8 cellular contexts compared by ENCODE assay signal in the genomic region with DNA sequence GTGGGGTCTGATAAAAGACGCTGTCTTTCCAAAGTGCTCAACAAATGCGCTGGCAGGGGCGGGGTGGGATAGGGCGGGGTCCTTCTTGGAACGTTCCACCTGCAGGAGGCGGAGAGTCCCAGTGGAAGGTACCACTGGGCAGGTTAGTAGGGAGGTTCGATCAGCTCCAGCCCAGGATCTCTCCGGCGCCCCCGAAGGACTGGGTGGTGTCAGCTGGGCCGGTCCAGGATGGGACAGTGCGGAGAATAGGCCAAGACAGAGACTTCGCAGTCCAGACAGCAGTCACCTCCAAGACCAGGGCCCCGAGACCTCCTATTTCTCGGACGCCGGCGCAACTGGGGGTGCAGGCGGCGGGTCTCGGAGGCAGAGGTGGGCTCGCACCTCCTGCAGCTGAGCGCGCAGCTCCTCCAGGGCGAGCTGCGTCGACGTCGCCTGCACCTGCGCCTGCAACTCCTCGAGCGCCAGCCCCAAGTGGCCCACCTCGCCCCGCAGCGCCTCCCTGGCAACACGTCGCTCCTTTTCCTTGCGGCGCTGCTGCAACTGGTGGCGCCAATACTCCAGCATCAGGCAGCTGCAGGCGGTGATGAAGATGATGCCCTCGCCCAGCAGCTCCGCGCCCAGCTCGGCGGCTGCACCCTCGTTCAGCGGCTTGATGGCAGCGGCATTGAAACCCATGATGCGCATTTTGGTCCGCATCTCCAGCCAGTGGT. TPM values are rescaled to one million over a fixed set of nuclear protein-coding genes. Genes with fewer than 3 reads are reported as not detected.
A peak's percentile ranks its signal among the peaks of the same experiment; 100 is the strongest.
DNase-seq lines count a peak whose midpoint lies in the region; ATAC-seq, FAIRE-seq and TF ChIP-seq lines count a peak whose summit lies in the region.

No MANE protein-coding gene starts in this region.

- CTCF ChIA-PET in MCF 10A (lab: Yijun Ruan, JAX): interaction anchor here (0.5 kb wide), 1 partner anchor 712 kb away, joined by 3 read pairs; no protein-coding TSS in a partner anchor
- CTCF ChIA-PET in mammary epithelial cell (lab: Charles Lee; ENCODE audit: low non-redundant PET): no interaction called here
- CTCF ChIA-PET in activated CD8-positive, alpha-beta T cell treated with anti-CD3 and anti-CD28 coated beads, Interleukin-2, amount 10 ng/mL, durations not matched to agents 7 days and 5 days (lab: Charles Lee): interaction anchor here (0.8 kb wide), 1 partner anchor 69 kb away, joined by 4 read pairs; no protein-coding TSS in a partner anchor

- peaks cover 9% of the 10 kb centered on the region for H3K9me3 ChIP-seq in mammary epithelial cell (replicated peaks; ENCODE audit: insufficient read depth, low read length)
- H3K9me3 ChIP-seq in iPS-15b (ENCODE audit: control insufficient read depth, insufficient read depth, low read length): no peaks in the 10 kb centered on the region
- no peaks in the 10 kb centered on the region for H3K9me3 ChIP-seq in small intestine (ENCODE audit: control insufficient read depth, low read depth)

- H3K4me1 Mint-ChIP-seq in MCF 10A (ENCODE audit: insufficient read depth, unreplicated experiment): peaks cover 13% of the 10 kb centered on the region
- H3K4me1 Mint-ChIP-seq in activated CD8-positive, alpha-beta T cell treated with anti-CD3 and anti-CD28 coated beads, Interleukin-2, amount 10 ng/mL, durations not matched to agents 7 days and 5 days (ENCODE audit: low read depth): peaks cover 9% of the 10 kb centered on the region

- peak overlapping the region; percentile 46 for H3K4me3 Mint-ChIP-seq in MCF 10A (ENCODE audit: unreplicated experiment)
- no peak overlapping the region for H3K4me3 Mint-ChIP-seq in activated CD8-positive, alpha-beta T cell treated with anti-CD3 and anti-CD28 coated beads, Interleukin-2, amount 10 ng/mL, durations not matched to agents 7 days and 5 days

- H3K4me3 ChIP-seq in mammary epithelial cell (replicated peaks in 1 of 3; ENCODE audit: insufficient read depth in 1 of 3, low read depth in 2 of 3, low read length in 3 of 3): no peak overlapping the region
- peak overlapping the region; percentile 92 for H3K4me3 ChIP-seq in iPS-15b (ENCODE audit: low read depth, low read length)
- peak overlapping the region in 1 of 2 donors; percentile 40 for H3K4me3 ChIP-seq in small intestine (ENCODE audit: low read depth in 1 of 2, low read length in 2 of 2)

- WGBS in mammary epithelial cell (ENCODE audit: low coverage, missing lambda C conversion rate): 60% methylated on average over 1 of the region's 51 CpGs
- 4 to 21% (median 10%) methylated on average over 47 to 51 of the region's 51 CpGs for WGBS in small intestine, 3 donors

- POLR2A ChIA-PET in MCF 10A (lab: Yijun Ruan, JAX): interaction anchor here (1.0 to 2.2 kb wide), 6 partner anchors 14 to 114 kb away, joined by 3 to 6 read pairs (median 5); partner anchors contain the start of gene OPA3
- POLR2A ChIA-PET in activated CD8-positive, alpha-beta T cell treated with anti-CD3 and anti-CD28 coated beads, Interleukin-2, amount 10 ng/mL, durations not matched to agents 7 days and 5 days (lab: Charles Lee): no interaction called here

- peaks cover 49% of the 10 kb centered on the region for H3K36me3 Mint-ChIP-seq in MCF 10A (ENCODE audit: insufficient read depth, unreplicated experiment)
- peaks cover 52% of the 10 kb centered on the region for H3K36me3 Mint-ChIP-seq in activated CD8-positive, alpha-beta T cell treated with anti-CD3 and anti-CD28 coated beads, Interleukin-2, amount 10 ng/mL, durations not matched to agents 7 days and 5 days (ENCODE audit: low read depth)

- H3K4me2 ChIP-seq in mammary epithelial cell (ENCODE audit: insufficient read depth, low read depth, low read length): no peak overlapping the region

- no peaks in the 10 kb centered on the region for H3K79me2 ChIP-seq in mammary epithelial cell (ENCODE audit: insufficient read depth, low read length)

- no peaks in the 10 kb centered on the region for H3K9me3 Mint-ChIP-seq in MCF 10A (ENCODE audit: unreplicated experiment)
- H3K9me3 Mint-ChIP-seq in activated CD8-positive, alpha-beta T cell treated with anti-CD3 and anti-CD28 coated beads, Interleukin-2, amount 10 ng/mL, durations not matched to agents 7 days and 5 days (ENCODE audit: insufficient read depth): peaks cover 3% of the 10 kb centered on the region

- DNase-seq in MCF 10A (ENCODE audit: unreplicated experiment): peak; percentile 29
- no peak for DNase-seq in mammary epithelial cell
- DNase-seq in activated CD8-positive, alpha-beta T cell treated with anti-CD3 and anti-CD28 coated beads, Interleukin-2, amount 10 ng/mL, durations not matched to agents 7 days and 5 days: no peak
- DNase-seq in small intestine: peak; percentile 79
- DNase-seq in activated gamma-delta T cell treated with Interleukin-2 at 50 U/mL for 16 hours: no peak
- DNase-seq in posterior vena cava (ENCODE audit: low spot score): no peak

- H3K4me1 ChIP-seq in mammary epithelial cell (ENCODE audit: insufficient read depth, low read length) (peaks cover 17% of the 10 kb centered on the region), iPS-15b (ENCODE audit: control insufficient read depth, insufficient read depth, low read length) (peaks cover 6% of the 10 kb centered on the region), small intestine (ENCODE audit: control insufficient read depth in 2 of 2, insufficient read depth in 1 of 2, low read depth in 1 of 2, low read length in 1 of 2) (no peaks in the 10 kb centered on the region)

- no peak overlapping the region for H3K27ac Mint-ChIP-seq in MCF 10A (ENCODE audit: low read depth, unreplicated experiment)
- no peak overlapping the region for H3K27ac Mint-ChIP-seq in activated CD8-positive, alpha-beta T cell treated with anti-CD3 and anti-CD28 coated beads, Interleukin-2, amount 10 ng/mL, durations not matched to agents 7 days and 5 days

- FAIRE-seq in small intestine (lab: Jason Lieb, UNC): no peak

- H4K20me1 ChIP-seq in mammary epithelial cell (ENCODE audit: insufficient read depth, low read length): no peaks in the 10 kb centered on the region

- intact Hi-C loops in MCF 10A (cut with micrococcal nuclease): no loop called here
- intact Hi-C loops in mammary epithelial cell (cut with micrococcal nuclease): no loop called here
- intact Hi-C loops in posterior vena cava (cut with DNase I): loop anchor here (10.0 kb wide), 2 partner anchors 116 to 126 kb away; no protein-coding TSS in a partner anchor

- H2AFZ ChIP-seq in mammary epithelial cell (ENCODE audit: low read depth, low read length): no peak overlapping the region

- in situ Hi-C loops in mammary epithelial cell (cut with MboI; ENCODE audit: low sequenced_read_pairs in 2 of 2): no loop called here

- H3K36me3 ChIP-seq in mammary epithelial cell (ENCODE audit: insufficient read depth, low read length) (peaks cover 14% of the 10 kb centered on the region), iPS-15b (ENCODE audit: control insufficient read depth, insufficient read depth, low read length) (peaks cover 20% of the 10 kb centered on the region), small intestine (ENCODE audit: control insufficient read depth in 2 of 2, insufficient read depth in 2 of 2, low read length in 2 of 2) (peaks cover 10 to 25% of the 10 kb centered on the region in 2 donors)

- H3K27me3 ChIP-seq in mammary epithelial cell (ENCODE audit: insufficient read depth, low read length): no peaks in the 10 kb centered on the region
- H3K27me3 ChIP-seq in iPS-15b (ENCODE audit: control insufficient read depth, insufficient read depth, low read length): peaks cover 4% of the 10 kb centered on the region
- no peaks in the 10 kb centered on the region for H3K27me3 ChIP-seq in small intestine (ENCODE audit: control insufficient read depth in 2 of 2, insufficient read depth in 2 of 2, low read length in 2 of 2)

- dilution Hi-C loops in mammary epithelial cell (cut with HindIII; ENCODE audit: low sequenced_read_pairs): no loop called here

- no peak overlapping the region for H3K27ac ChIP-seq in mammary epithelial cell (ENCODE audit: insufficient read depth, low read depth, low read length)
- H3K27ac ChIP-seq in small intestine (ENCODE audit: low read depth in 1 of 2, low read length in 1 of 2): no peak overlapping the region

- BruUV-seq in MCF 10A (replicated peaks; lab: Mats Ljungman, UMichigan) (no TSS peak), mammary epithelial cell (replicated peaks; lab: Mats Ljungman, UMichigan) (no TSS peak)

- H3K9ac ChIP-seq in mammary epithelial cell (ENCODE audit: insufficient read depth, low read length) (no peak overlapping the region), iPS-15b (ENCODE audit: low read depth, low read length) (no peak overlapping the region)

- peak; percentile 31 for ATAC-seq in activated CD8-positive, alpha-beta T cell treated with anti-CD3 and anti-CD28 coated beads, Interleukin-2, amount 10 ng/mL, durations not matched to agents 7 days and 5 days
- no peak for ATAC-seq in HG03097 (IDR thresholded peaks at IDR 0.05; ENCODE audit: low FRiP score, unreplicated experiment)

- TF ChIP-seq CTCF in MCF 10A (IDR thresholded peaks at IDR 0.05; ENCODE audit: unreplicated experiment) (no peak), mammary epithelial cell (conservative IDR thresholded peaks at IDR 0.05 in 1 of 2, IDR thresholded peaks at IDR 0.05 in 1 of 2; ENCODE audit: extremely low read depth in 1 of 2, insufficient read depth in 1 of 2, low read depth in 1 of 2, low read length in 2 of 2) (no peak)

- no peaks in the 10 kb centered on the region for H3K27me3 Mint-ChIP-seq in MCF 10A (ENCODE audit: insufficient read depth, unreplicated experiment)
- H3K27me3 Mint-ChIP-seq in activated CD8-positive, alpha-beta T cell treated with anti-CD3 and anti-CD28 coated beads, Interleukin-2, amount 10 ng/mL, durations not matched to agents 7 days and 5 days (ENCODE audit: low read depth): peaks cover 2% of the 10 kb centered on the region

RNA-seq across cellular contexts. Expression of gene VASP, which starts 21.6 kb away (rescaled TPM):
- total RNA-seq in MCF 10A (2022) (168 and 178 TPM in 2 replicates), mammary epithelial cell (100 to 1,000 TPM; 160 to 201 TPM), posterior vena cava (100 to 1,000 TPM; 159 to 204 TPM)
- polyA plus RNA-seq in mammary epithelial cell (93.9 TPM), small intestine (100 to 1,000 TPM in 2 of 3 donors, 10 to 100 TPM in 1; 93.2 to 132 (median 128) TPM)
- polyA minus RNA-seq in mammary epithelial cell: 122 TPM
- 100 to 1,000 TPM; 215 to 222 TPM for total RNA-seq in activated CD8-positive, alpha-beta T cell treated with anti-CD3 and anti-CD28 coated beads, Interleukin-2, amount 10 ng/mL, durations not matched to agents 7 days and 5 days

RNA-seq across cellular contexts. Expression of gene PPM1N, which starts 30.7 kb away (rescaled TPM):
- total RNA-seq in MCF 10A (2022) (0.33 and 0.42 TPM in 2 replicates), mammary epithelial cell (1 to 10 TPM; 1.3 to 2.1 TPM), posterior vena cava (1 to 10 TPM in 1 of 2 donors, under 1 TPM in 1; 0.67 to 1.9 TPM)
- polyA plus RNA-seq in mammary epithelial cell (2.3 TPM), small intestine (1 to 10 TPM; 1.3 to 1.9 (median 1.8) TPM)
- polyA minus RNA-seq in mammary epithelial cell: not detected
- 1 to 10 TPM; 1.6 to 3.2 TPM for total RNA-seq in activated CD8-positive, alpha-beta T cell treated with anti-CD3 and anti-CD28 coated beads, Interleukin-2, amount 10 ng/mL, durations not matched to agents 7 days and 5 days

RNA-seq across cellular contexts. Expression of gene RTN2, which starts 32.1 kb away (rescaled TPM):
- 3.5 and 5.1 TPM in 2 replicates for total RNA-seq in MCF 10A (2022)
- 10 to 100 TPM; 11.0 to 16.9 TPM for total RNA-seq in mammary epithelial cell
- polyA plus RNA-seq in mammary epithelial cell: 11.5 TPM
- 11.9 TPM for polyA minus RNA-seq in mammary epithelial cell
- total RNA-seq in activated CD8-positive, alpha-beta T cell treated with anti-CD3 and anti-CD28 coated beads, Interleukin-2, amount 10 ng/mL, durations not matched to agents 7 days and 5 days: 1 to 10 TPM; 2.0 to 3.4 TPM
- polyA plus RNA-seq in small intestine: 1 to 10 TPM; 1.6 to 9.1 (median 1.9) TPM
- total RNA-seq in posterior vena cava: 10 to 100 TPM in 1 of 2 donors, 1 to 10 TPM in 1; 9.4 to 14.5 TPM

RNA-seq across cellular contexts. Expression of gene OPA3, which starts 55.7 kb away (rescaled TPM):
- total RNA-seq in MCF 10A (2022) (16.8 and 17.3 TPM in 2 replicates), mammary epithelial cell (10 to 100 TPM; 13.7 to 17.4 TPM), posterior vena cava (10 to 100 TPM in 1 of 2 donors, 1 to 10 TPM in 1; 9.8 to 11.3 TPM)
- polyA plus RNA-seq in mammary epithelial cell (20.3 TPM), small intestine (1 to 10 TPM; 4.5 to 7.9 (median 4.9) TPM)
- polyA minus RNA-seq in mammary epithelial cell: 22.0 TPM
- 10 to 100 TPM; 13.4 to 14.9 TPM for total RNA-seq in activated CD8-positive, alpha-beta T cell treated with anti-CD3 and anti-CD28 coated beads, Interleukin-2, amount 10 ng/mL, durations not matched to agents 7 days and 5 days

Comparison
In these comparisons a context has a peak if more than half of its experiments do, and no peak if none do; other contexts are left out.
1. DNase-seq: peak in MCF 10A (single experiment) and small intestine (single experiment); none in mammary epithelial cell (single experiment), activated CD8-positive, alpha-beta T cell treated with anti-CD3 and anti-CD28 coated beads, Interleukin-2, amount 10 ng/mL, durations not matched to agents 7 days and 5 days (single experiment), activated gamma-delta T cell treated with Interleukin-2 at 50 U/mL for 16 hours (single experiment) and posterior vena cava (single experiment).
2. intact Hi-C loops: an anchor here in posterior vena cava (10.0 kb wide); none called in MCF 10A and mammary epithelial cell.